19 cellular contexts compared by ENCODE assay signal in genomic region chr21:26445440-26445839, GRCh38.
DNase-seq lines count a peak whose midpoint lies in the region; ATAC-seq lines count a peak whose summit lies in the region.
"Had no signal": no experiment of that assay in that cellular context is flagged by ENCODE, and none has a peak within 500 bp of the region (broad histone marks: within the 10 kb centered on the region; RNA-seq: fewer than 3 reads in every experiment).

No MANE protein-coding gene starts in this region.

- no peak overlapping the region for H3K9ac ChIP-seq in GM23248

- no peaks in the 10 kb centered on the region for H3K9me3 ChIP-seq in GM23248 (ENCODE audit: low read depth)

- H3K36me3 ChIP-seq in GM23248 (ENCODE audit: low read depth) = no peaks in the 10 kb centered on the region
- H3K36me3 ChIP-seq: cardiac muscle cell had no signal

- 19 to 25% methylated on average over 1 of the region's 1 CpG for WGBS in GM23248 (ENCODE audit: low coverage in 1 of 2, low lambda C conversion rate in 2 of 2, missing lambda C conversion rate in 2 of 2), 2 experiments

- H3K4me1 ChIP-seq in GM23248 (ENCODE audit: insufficient read depth) = peaks cover 60% of the 10 kb centered on the region

- peak overlapping the region; percentile 48; the same call in 1 of the 2 replicates for H3K27ac ChIP-seq in GM23248
- H3K27ac ChIP-seq: cardiac muscle cell had no signal

- no peaks in the 10 kb centered on the region for H3K27me3 ChIP-seq in GM23248 (replicated peaks; ENCODE audit: insufficient read depth)
- H3K27me3 ChIP-seq: cardiac muscle cell, dorsolateral prefrontal cortex had no signal

- no peaks in the 10 kb centered on the region for H3K79me2 ChIP-seq in GM23248 (ENCODE audit: insufficient read depth)

- peak; percentile 78 for DNase-seq in GM23248
- DNase-seq in astrocyte of the hippocampus (ENCODE audit: low read depth, low spot score) = peak; percentile 65
- DNase-seq in hepatic stellate cell (ENCODE audit: low spot score) = peak; percentile 15
- no peak for DNase-seq in stimulated activated CD4-positive, alpha-beta T cell treated with anti-CD3 and anti-CD28 coated beads, Interleukin-4, amount 100 ng/mL, for 24 hours
- DNase-seq in Kasumi-1 (lab: John Stamatoyannopoulos, UW) = no peak
- DNase-seq in stimulated activated naive CD4-positive, alpha-beta T cell treated with Interleukin-2 at 50 U/mL for 16 hours (lab: John Stamatoyannopoulos, UW) = no peak
- DNase-seq: activated CD4-positive, alpha-beta T cell treated with anti-CD3 and anti-CD28 coated beads for 48 hours; activated naive CD8-positive, alpha-beta T cell treated with anti-CD3 and anti-CD28 coated beads, Interleukin-2, amount 10 ng/mL, durations not matched to agents 7 days and 5 days; C1 segment of cervical spinal cord; Calu3; dorsolateral prefrontal cortex; MV-4-11; NCI-H1694 treated with DMSO at 0.1 percent for 48 hours; NCI-H2227 treated with DMSO at 0.1 percent for 48 hours; stimulated activated CD4-positive, alpha-beta T cell treated with anti-CD3 and anti-CD28 coated beads, Interleukin-2, amount 100 ng/mL, for 24 hours; T-helper 17 cell; trophoblast cell had no signal

- in situ Hi-C loops in GM23248 (cut with MboI) = no loop called here

- no peak for ATAC-seq in GM19463 (IDR thresholded peaks at IDR 0.05; ENCODE audit: unreplicated experiment)
- ATAC-seq: T-helper 17 cell had no signal

- no peaks in the 10 kb centered on the region for H3K9me2 ChIP-seq in GM23248 (ENCODE audit: insufficient read depth)

- H2AFZ ChIP-seq in GM23248 = no peak overlapping the region

- peaks cover 55% of the 10 kb centered on the region for H3F3A ChIP-seq in GM23248 (ENCODE audit: insufficient read depth)

- H3K4me2 ChIP-seq in GM23248 (ENCODE audit: unreplicated experiment) = peak overlapping the region; percentile 38

- no peak overlapping the region; the same call in 1 of the 2 replicates for H3K4me3 ChIP-seq in GM23248
- H3K4me3 ChIP-seq: cardiac muscle cell, dorsolateral prefrontal cortex had no signal

- H4K20me1 ChIP-seq in GM23248 (ENCODE audit: insufficient read depth) = no peaks in the 10 kb centered on the region

Comparison
In these comparisons a context has a peak if more than half of its experiments do, and no peak if none do; other contexts are left out.
1. DNase-seq: peak in GM23248 (single experiment), astrocyte of the hippocampus (single experiment) and hepatic stellate cell (single experiment); none in stimulated activated CD4-positive, alpha-beta T cell treated with anti-CD3 and anti-CD28 coated beads, Interleukin-4, amount 100 ng/mL, for 24 hours (single experiment), Kasumi-1 (0 of 2) and stimulated activated naive CD4-positive, alpha-beta T cell treated with Interleukin-2 at 50 U/mL for 16 hours (single experiment).